ENCODE assay signal across 1 cellular context in the genomic region with DNA sequence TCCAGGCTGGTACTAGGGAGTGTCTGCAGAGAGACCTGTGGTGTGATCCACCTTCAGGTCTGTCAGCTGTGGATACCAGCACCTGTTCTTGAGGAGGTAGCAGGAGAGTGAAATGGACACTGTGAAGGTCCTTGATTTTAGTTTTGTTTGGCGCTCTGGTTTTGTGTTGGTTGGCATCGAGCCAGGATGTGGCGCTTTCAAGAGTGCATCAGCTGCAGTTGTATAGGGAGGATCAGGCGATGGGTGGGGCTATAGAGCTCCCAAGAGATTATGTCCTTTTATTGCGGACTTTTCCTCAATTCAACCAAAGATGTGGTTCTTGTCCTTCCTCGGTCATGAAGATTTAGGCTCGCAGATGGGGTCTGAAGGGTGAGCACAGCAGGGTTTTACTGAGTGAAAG.
TF ChIP-seq lines count a peak whose summit lies in the region.

No MANE protein-coding gene starts in this region.

TF ChIP-seq in K562, 482 proteins besides CTCF, POLR2A, EP300 and RAD21 (continued from another document):
- TF ChIP-seq, protein P1, sequence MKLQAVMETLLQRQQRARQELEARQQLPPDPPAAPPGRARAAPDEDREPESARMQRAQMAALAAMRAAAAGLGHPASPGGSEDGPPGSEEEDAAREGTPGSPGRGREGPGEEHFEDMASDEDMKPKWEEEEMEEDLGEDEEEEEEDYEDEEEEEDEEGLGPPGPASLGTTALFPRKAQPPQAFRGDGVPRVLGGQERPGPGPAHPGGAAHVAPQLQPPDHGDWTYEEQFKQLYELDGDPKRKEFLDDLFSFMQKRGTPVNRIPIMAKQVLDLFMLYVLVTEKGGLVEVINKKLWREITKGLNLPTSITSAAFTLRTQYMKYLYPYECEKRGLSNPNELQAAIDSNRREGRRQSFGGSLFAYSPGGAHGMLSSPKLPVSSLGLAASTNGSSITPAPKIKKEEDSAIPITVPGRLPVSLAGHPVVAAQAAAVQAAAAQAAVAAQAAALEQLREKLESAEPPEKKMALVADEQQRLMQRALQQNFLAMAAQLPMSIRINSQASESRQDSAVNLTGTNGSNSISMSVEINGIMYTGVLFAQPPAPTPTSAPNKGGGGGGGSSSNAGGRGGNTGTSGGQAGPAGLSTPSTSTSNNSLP (IDR thresholded peaks at IDR 0.05; ENCODE audit: borderline replicate concordance, low read depth, low read length), result no peak
- TF ChIP-seq, protein P2, sequence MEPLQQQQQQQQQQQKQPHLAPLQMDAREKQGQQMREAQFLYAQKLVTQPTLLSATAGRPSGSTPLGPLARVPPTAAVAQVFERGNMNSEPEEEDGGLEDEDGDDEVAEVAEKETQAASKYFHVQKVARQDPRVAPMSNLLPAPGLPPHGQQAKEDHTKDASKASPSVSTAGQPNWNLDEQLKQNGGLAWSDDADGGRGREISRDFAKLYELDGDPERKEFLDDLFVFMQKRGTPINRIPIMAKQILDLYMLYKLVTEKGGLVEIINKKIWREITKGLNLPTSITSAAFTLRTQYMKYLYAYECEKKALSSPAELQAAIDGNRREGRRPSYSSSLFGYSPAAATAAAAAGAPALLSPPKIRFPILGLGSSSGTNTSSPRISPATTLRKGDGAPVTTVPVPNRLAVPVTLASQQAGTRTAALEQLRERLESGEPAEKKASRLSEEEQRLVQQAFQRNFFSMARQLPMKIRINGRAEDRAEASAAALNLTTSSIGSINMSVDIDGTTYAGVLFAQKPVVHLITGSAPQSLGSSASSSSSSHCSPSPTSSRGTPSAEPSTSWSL (CRISPR knock-in tag; IDR thresholded peaks at IDR 0.05; ENCODE audit: borderline replicate concordance), result no peak
- TF ChIP-seq, protein P3, sequence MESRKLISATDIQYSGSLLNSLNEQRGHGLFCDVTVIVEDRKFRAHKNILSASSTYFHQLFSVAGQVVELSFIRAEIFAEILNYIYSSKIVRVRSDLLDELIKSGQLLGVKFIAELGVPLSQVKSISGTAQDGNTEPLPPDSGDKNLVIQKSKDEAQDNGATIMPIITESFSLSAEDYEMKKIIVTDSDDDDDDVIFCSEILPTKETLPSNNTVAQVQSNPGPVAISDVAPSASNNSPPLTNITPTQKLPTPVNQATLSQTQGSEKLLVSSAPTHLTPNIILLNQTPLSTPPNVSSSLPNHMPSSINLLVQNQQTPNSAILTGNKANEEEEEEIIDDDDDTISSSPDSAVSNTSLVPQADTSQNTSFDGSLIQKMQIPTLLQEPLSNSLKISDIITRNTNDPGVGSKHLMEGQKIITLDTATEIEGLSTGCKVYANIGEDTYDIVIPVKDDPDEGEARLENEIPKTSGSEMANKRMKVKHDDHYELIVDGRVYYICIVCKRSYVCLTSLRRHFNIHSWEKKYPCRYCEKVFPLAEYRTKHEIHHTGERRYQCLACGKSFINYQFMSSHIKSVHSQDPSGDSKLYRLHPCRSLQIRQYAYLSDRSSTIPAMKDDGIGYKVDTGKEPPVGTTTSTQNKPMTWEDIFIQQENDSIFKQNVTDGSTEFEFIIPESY (CRISPR knock-in tag; IDR thresholded peaks at IDR 0.05), result peak; percentile 95
- TF ChIP-seq ZNF695 (CRISPR knock-in tag; IDR thresholded peaks at IDR 0.05), result no peak
TF ChIP-seq in K562: peak in this region for 3.
